ENCODE assay signal across 31 cellular contexts in genomic region chr18:12586956-12587355, GRCh38.
"Had no signal": no experiment of that assay in that cellular context is flagged by ENCODE, and none has a peak within 500 bp of the region (broad histone marks: within the 10 kb centered on the region; RNA-seq: fewer than 3 reads in every experiment).

No MANE protein-coding gene starts in this region.

- H3K4me1 ChIP-seq: prostate gland, testis, uterus had no signal

- H3K4me1 Mint-ChIP-seq: mesothelial cell of epicardium; naive B cell; natural killer cell; nephron progenitor cell; stimulated activated naive B cell treated with anti-CD40 and anti-IgM and Interleukin-4, amounts not matched to agents 10 μg/mL and 1 μg/mL and 100 μg/mL, for 72 hours had no signal

- DNase-seq: heart left ventricle; kidney glomerular epithelial cell; left cardiac atrium; mesendoderm; naive B cell; natural killer cell; nephron progenitor cell; nucleus accumbens; pancreas; posterior cingulate gyrus; retina; right cardiac atrium; stimulated activated CD4-positive, alpha-beta T cell treated with anti-CD3 and anti-CD28 coated beads, Interleukin-12 subunit alpha, Interleukin-12 subunit beta, amount 100 ng/mL, for 4 hours; stimulated activated CD4-positive, alpha-beta T cell treated with anti-CD3 and anti-CD28 coated beads, Interleukin-15, amount 100 ng/mL, for 24 hours; stimulated activated CD4-positive, alpha-beta T cell treated with anti-CD3 and anti-CD28 coated beads, Interleukin-2, amount 100 ng/mL, for 24 hours; stimulated activated CD4-positive, alpha-beta T cell treated with anti-CD3 and anti-CD28 coated beads, Interleukin-4, amount 100 ng/mL, for 1 hour; stimulated activated naive B cell treated with anti-CD40 and anti-IgM and Interleukin-4, amounts not matched to agents 10 μg/mL and 1 μg/mL and 100 μg/mL, for 72 hours; stimulated activated naive CD8-positive, alpha-beta T cell treated with anti-CD3 and anti-CD28 coated beads, Interleukin-15, Interleukin-2, amounts not matched to agents 100 U/mL and 50 U/mL, for 24 hours; stomach; testis; tibial artery; trophoblast cell; uterus had no signal

- H3K27ac ChIP-seq: heart left ventricle, hepatocyte, pancreas, prostate gland, skin epidermis, stomach, testis, tibial artery, uterus had no signal

- H3K9me3 ChIP-seq: pancreas, prostate gland, stomach, testis, tibial artery, uterus had no signal

- H3K36me3 ChIP-seq: heart left ventricle, pancreas, prostate gland, stomach, tibial artery, uterus had no signal

- ATAC-seq: heart left ventricle; left cardiac atrium; left lobe of liver; natural killer cell; pancreas; right cardiac atrium; sciatic nerve; stimulated activated naive B cell treated with anti-CD40 and anti-IgM and Interleukin-4, amounts not matched to agents 10 μg/mL and 1 μg/mL and 100 μg/mL, for 72 hours; stimulated activated naive CD8-positive, alpha-beta T cell treated with anti-CD3 and anti-CD28 coated beads, Interleukin-15, Interleukin-2, amounts not matched to agents 100 U/mL and 50 U/mL, for 24 hours had no signal

- H3K36me3 Mint-ChIP-seq: mesothelial cell of epicardium; naive B cell; natural killer cell; stimulated activated naive B cell treated with anti-CD40 and anti-IgM and Interleukin-4, amounts not matched to agents 10 μg/mL and 1 μg/mL and 100 μg/mL, for 72 hours had no signal

- H3K9me3 Mint-ChIP-seq: mesothelial cell of epicardium; naive B cell; natural killer cell; nephron progenitor cell; stimulated activated naive B cell treated with anti-CD40 and anti-IgM and Interleukin-4, amounts not matched to agents 10 μg/mL and 1 μg/mL and 100 μg/mL, for 72 hours had no signal

- H3K27ac Mint-ChIP-seq: mesothelial cell of epicardium; natural killer cell; nephron progenitor cell; stimulated activated naive B cell treated with anti-CD40 and anti-IgM and Interleukin-4, amounts not matched to agents 10 μg/mL and 1 μg/mL and 100 μg/mL, for 72 hours had no signal

- H3K4me3 ChIP-seq: heart left ventricle, hepatocyte, lung, pancreas, prostate gland, skin epidermis, stomach, testis, tibial artery, uterus had no signal

- H3K4me3 Mint-ChIP-seq: mesothelial cell of epicardium; naive B cell; natural killer cell; nephron progenitor cell; stimulated activated naive B cell treated with anti-CD40 and anti-IgM and Interleukin-4, amounts not matched to agents 10 μg/mL and 1 μg/mL and 100 μg/mL, for 72 hours had no signal

- H3K27me3 ChIP-seq: heart left ventricle, hepatocyte, pancreas, stomach, testis, tibial artery, uterus had no signal

- FAIRE-seq: keratinocyte, pancreas had no signal
